1 cellular context compared by ENCODE assay signal in genomic region chr17:82228842-82229685, GRCh38.
TF ChIP-seq lines count a peak whose summit lies in the region.

Gene SLC16A3, plus strand, starts transcription at chr17:82229042. Its CDS starts 6,967 bp downstream, at chr17:82236009.

TF ChIP-seq in GM12878, 131 proteins besides CTCF, POLR2A, EP300 and RAD21 (continued from another document):
- TF ChIP-seq IRF3 (IDR thresholded peaks at IDR 0.05), result no peak
- TF ChIP-seq POLR2AphosphoS2 (IDR thresholded peaks at IDR 0.05; ENCODE audit: low read depth, low read length), result peak; percentile 96
- peak; percentile 44 for TF ChIP-seq IKZF1 (conservative IDR thresholded peaks at IDR 0.05)
- TF ChIP-seq PBX3 (IDR thresholded peaks at IDR 0.05; ENCODE audit: insufficient replicate concordance, low read depth, low read length), result peak; percentile 15
- no peak for TF ChIP-seq ATF7 (IDR thresholded peaks at IDR 0.05; ENCODE audit: low read depth)
- no peak for TF ChIP-seq HCFC1 (IDR thresholded peaks at IDR 0.05; ENCODE audit: low read length)
- TF ChIP-seq CBFB (IDR thresholded peaks at IDR 0.05; ENCODE audit: low read depth), result no peak
- TF ChIP-seq SMARCA5 (IDR thresholded peaks at IDR 0.05), result no peak
- TF ChIP-seq RUNX3 (IDR thresholded peaks at IDR 0.05; ENCODE audit: low read length), result no peak; the same call in 1 of the 2 replicates
- TF ChIP-seq ATF2 (IDR thresholded peaks at IDR 0.05; ENCODE audit: low read length), result no peak
- TF ChIP-seq RBBP5 (conservative IDR thresholded peaks at IDR 0.05), result no peak
- TF ChIP-seq ATF3 (IDR thresholded peaks at IDR 0.05; ENCODE audit: borderline replicate concordance, extremely low read depth, low read depth, low read length), result no peak
- TF ChIP-seq ZNF622 (IDR thresholded peaks at IDR 0.05), result no peak
- peak; percentile 23; the same call in 1 of the 2 replicates for TF ChIP-seq ZNF207 (IDR thresholded peaks at IDR 0.05; ENCODE audit: borderline replicate concordance)
- TF ChIP-seq YBX1 (IDR thresholded peaks at IDR 0.05), result no peak
- no peak for TF ChIP-seq IKZF2 (IDR thresholded peaks at IDR 0.05)
- TF ChIP-seq ZNF592 (IDR thresholded peaks at IDR 0.05), result no peak
- no peak for TF ChIP-seq BCL11A (IDR thresholded peaks at IDR 0.05; ENCODE audit: low read depth, low read length)
- TF ChIP-seq ZNF274 (IDR thresholded peaks at IDR 0.05; ENCODE audit: insufficient read depth, insufficient read length), result no peak
- TF ChIP-seq CEBPB (IDR thresholded peaks at IDR 0.05; ENCODE audit: borderline replicate concordance in 1 of 2, low read depth in 2 of 2, low read length in 2 of 2), result no peak
- TF ChIP-seq KDM1A (IDR thresholded peaks at IDR 0.05; ENCODE audit: borderline replicate concordance), result no peak
- no peak for TF ChIP-seq SP1 (IDR thresholded peaks at IDR 0.05; ENCODE audit: low read depth, low read length)
- TF ChIP-seq CHD1 (IDR thresholded peaks at IDR 0.05; ENCODE audit: low read depth, low read length), result no peak
- TF ChIP-seq PML (IDR thresholded peaks at IDR 0.05; ENCODE audit: low read length), result no peak
- peak; percentile 44; the same call in 1 of the 2 replicates for TF ChIP-seq RB1 (IDR thresholded peaks at IDR 0.05; ENCODE audit: borderline replicate concordance)
- no peak for TF ChIP-seq HDAC2 (IDR thresholded peaks at IDR 0.05)
- peak; percentile 28; the same call in 1 of the 2 replicates for TF ChIP-seq GATAD2B (conservative IDR thresholded peaks at IDR 0.05; ENCODE audit: low read depth)
- no peak for TF ChIP-seq FOXK2 (IDR thresholded peaks at IDR 0.05)
